ENCODE assay signal across 1 cellular context in genomic region chr13:21603531-21604448, GRCh38.
TF ChIP-seq lines count a peak whose summit lies in the region.

MICU2 (minus strand) TSS chr13:21604170; CDS start chr13:21604148, 22 bp downstream.

TF ChIP-seq in HepG2, 621 proteins besides CTCF, POLR2A, EP300 and RAD21 (continued from another document and continues in another):
- no peak for TF ChIP-seq FUBP1 (CRISPR knock-in tag; IDR thresholded peaks at IDR 0.05; ENCODE audit: borderline replicate concordance)
- TF ChIP-seq MYC (CRISPR knock-in tag; IDR thresholded peaks at IDR 0.05; ENCODE audit: borderline replicate concordance): peak; percentile 74; the same call in 1 of the 2 replicates
- peak; percentile 46; the same call in 1 of the 2 replicates for TF ChIP-seq MEIS2 (CRISPR knock-in tag; IDR thresholded peaks at IDR 0.05)
- TF ChIP-seq CENPX (CRISPR knock-in tag; IDR thresholded peaks at IDR 0.05): no peak
- TF ChIP-seq MATR3 (CRISPR knock-in tag; IDR thresholded peaks at IDR 0.05): no peak
- TF ChIP-seq RFX5 (IDR thresholded peaks at IDR 0.05; ENCODE audit: low read depth, low read length): no peak
- TF ChIP-seq ATF7-NPFF (CRISPR knock-in tag; IDR thresholded peaks at IDR 0.05; ENCODE audit: low read depth): peak; percentile 94
- TF ChIP-seq MAZ (IDR thresholded peaks at IDR 0.05; ENCODE audit: borderline replicate concordance, low read depth, low read length): peak; percentile 23; the same call in 1 of the 2 replicates
- TF ChIP-seq MAZ (CRISPR knock-in tag; IDR thresholded peaks at IDR 0.05; ENCODE audit: low read depth): peak; percentile 93
- no peak for TF ChIP-seq GABPA (IDR thresholded peaks at IDR 0.05; ENCODE audit: low read depth, low read length)
- peak; percentile 73 for TF ChIP-seq GABPA (CRISPR knock-in tag; IDR thresholded peaks at IDR 0.05; ENCODE audit: low read depth)
- TF ChIP-seq POLR2AphosphoS2 (IDR thresholded peaks at IDR 0.05; ENCODE audit: low read depth, low read length): no peak
- no peak for TF ChIP-seq SMAD9 (CRISPR knock-in tag; IDR thresholded peaks at IDR 0.05)
- peak; percentile 75; the same call in 1 of the 2 replicates for TF ChIP-seq ZNF34 (CRISPR knock-in tag; IDR thresholded peaks at IDR 0.05; ENCODE audit: borderline replicate concordance)
- TF ChIP-seq ZFP90 (CRISPR knock-in tag; IDR thresholded peaks at IDR 0.05; ENCODE audit: borderline replicate concordance): no peak; the same call in 1 of the 2 replicates
- peak; percentile 81 for TF ChIP-seq ETV5 (CRISPR knock-in tag; IDR thresholded peaks at IDR 0.05; ENCODE audit: borderline replicate concordance)
- TF ChIP-seq BCL6 (CRISPR knock-in tag; IDR thresholded peaks at IDR 0.05): no peak
- no peak for TF ChIP-seq ZNF253 (CRISPR knock-in tag; IDR thresholded peaks at IDR 0.05; ENCODE audit: borderline replicate concordance)
- no peak for TF ChIP-seq MED13 (CRISPR knock-in tag; IDR thresholded peaks at IDR 0.05)
- 0 out of 2 replicates have a peak, but pooled peaks have one; percentile 54 for TF ChIP-seq ATF6 (CRISPR knock-in tag; conservative IDR thresholded peaks at IDR 0.05)
- no peak for TF ChIP-seq SMARCC2 (IDR thresholded peaks at IDR 0.05)
- TF ChIP-seq TCF12 (IDR thresholded peaks at IDR 0.05): no peak
- peak; percentile 94 for TF ChIP-seq TCF12 (CRISPR knock-in tag; IDR thresholded peaks at IDR 0.05)
- no peak for TF ChIP-seq ZNF17 (CRISPR knock-in tag; IDR thresholded peaks at IDR 0.05)
- peak; percentile 96 for TF ChIP-seq ZFY (CRISPR knock-in tag; IDR thresholded peaks at IDR 0.05)
- TF ChIP-seq SIN3B (IDR thresholded peaks at IDR 0.05; ENCODE audit: low read length): no peak
- TF ChIP-seq MEF2D (CRISPR knock-in tag; IDR thresholded peaks at IDR 0.05): peak; percentile 22; the same call in 1 of the 2 replicates
- peak; percentile 97 for TF ChIP-seq PHF20 (CRISPR knock-in tag; IDR thresholded peaks at IDR 0.05)
- no peak for TF ChIP-seq ZBTB7A (CRISPR knock-in tag; IDR thresholded peaks at IDR 0.05)
- TF ChIP-seq HES4 (CRISPR knock-in tag; IDR thresholded peaks at IDR 0.05; ENCODE audit: borderline replicate concordance): peak; percentile 91
- no peak for TF ChIP-seq ZNF224 (CRISPR knock-in tag; IDR thresholded peaks at IDR 0.05)
- no peak for TF ChIP-seq REXO4 (CRISPR knock-in tag; IDR thresholded peaks at IDR 0.05; ENCODE audit: borderline replicate concordance)
- TF ChIP-seq ZIK1 (CRISPR knock-in tag; IDR thresholded peaks at IDR 0.05; ENCODE audit: borderline replicate concordance, low read depth): peak; percentile 66; the same call in 1 of the 2 replicates
- TF ChIP-seq ZNF557 (CRISPR knock-in tag; IDR thresholded peaks at IDR 0.05): no peak
- no peak for TF ChIP-seq ZNF616 (CRISPR knock-in tag; IDR thresholded peaks at IDR 0.05; ENCODE audit: low read depth)
- peak; percentile 100 for TF ChIP-seq RBFOX2 (IDR thresholded peaks at IDR 0.05; ENCODE audit: low read depth, low read length)
- TF ChIP-seq IRX3 (CRISPR knock-in tag; IDR thresholded peaks at IDR 0.05; ENCODE audit: borderline replicate concordance, low read depth): no peak
- TF ChIP-seq MXD4 (CRISPR knock-in tag; IDR thresholded peaks at IDR 0.05): peak; percentile 75; the same call in 1 of the 2 replicates
- TF ChIP-seq ZKSCAN1 (IDR thresholded peaks at IDR 0.05; ENCODE audit: low read length): no peak
- TF ChIP-seq ZNF205 (CRISPR knock-in tag; IDR thresholded peaks at IDR 0.05): no peak
- peak; percentile 40 for TF ChIP-seq ATF3 (CRISPR knock-in tag; IDR thresholded peaks at IDR 0.05)
- peak; percentile 35; the same call in 1 of the 2 replicates for TF ChIP-seq NFYC (CRISPR knock-in tag; IDR thresholded peaks at IDR 0.05)
- TF ChIP-seq RXRA (CRISPR knock-in tag; IDR thresholded peaks at IDR 0.05): 0 out of 2 replicates have a peak, but pooled peaks have one; percentile 60
- no peak for TF ChIP-seq KLF9 (CRISPR knock-in tag; IDR thresholded peaks at IDR 0.05; ENCODE audit: low read depth)
- peak; percentile 72 for TF ChIP-seq HDAC2 (CRISPR knock-in tag; IDR thresholded peaks at IDR 0.05)
- no peak for TF ChIP-seq HIC2 (CRISPR knock-in tag; IDR thresholded peaks at IDR 0.05; ENCODE audit: low read depth)
- peak; percentile 55; the same call in 1 of the 2 replicates for TF ChIP-seq ZMYM3 (CRISPR knock-in tag; IDR thresholded peaks at IDR 0.05)
- no peak for TF ChIP-seq PBX3 (CRISPR knock-in tag; IDR thresholded peaks at IDR 0.05; ENCODE audit: borderline replicate concordance)
- TF ChIP-seq RCOR2 (CRISPR knock-in tag; IDR thresholded peaks at IDR 0.05): no peak
- peak; percentile 97 for TF ChIP-seq ELF1 (CRISPR knock-in tag; IDR thresholded peaks at IDR 0.05)
- peak; percentile 98 for TF ChIP-seq KDM5B (CRISPR knock-in tag; IDR thresholded peaks at IDR 0.05; ENCODE audit: borderline replicate concordance)
- no peak; the same call in 1 of the 2 replicates for TF ChIP-seq NR1H2 (CRISPR knock-in tag; IDR thresholded peaks at IDR 0.05; ENCODE audit: borderline replicate concordance, low read depth)
- TF ChIP-seq TMF1 (CRISPR knock-in tag; IDR thresholded peaks at IDR 0.05; ENCODE audit: low read depth): 0 out of 2 replicates have a peak, but pooled peaks have one; percentile 51
- TF ChIP-seq REL (CRISPR knock-in tag; conservative IDR thresholded peaks at IDR 0.05): no peak
- no peak for TF ChIP-seq CEBPZ (IDR thresholded peaks at IDR 0.05; ENCODE audit: low read length)
- peak; percentile 87 for TF ChIP-seq ETV6 (CRISPR knock-in tag; conservative IDR thresholded peaks at IDR 0.05)
- no peak for TF ChIP-seq NFATC3 (CRISPR knock-in tag; IDR thresholded peaks at IDR 0.05)
- TF ChIP-seq ZNF430 (CRISPR knock-in tag; IDR thresholded peaks at IDR 0.05): peak; percentile 97
- TF ChIP-seq E2F5 (CRISPR knock-in tag; conservative IDR thresholded peaks at IDR 0.05): peak; percentile 25; the same call in 1 of the 2 replicates
- 0 out of 2 replicates have a peak, but pooled peaks have one; percentile 46 for TF ChIP-seq ZC3H4 (CRISPR knock-in tag; IDR thresholded peaks at IDR 0.05; ENCODE audit: borderline replicate concordance)
- TF ChIP-seq TOPORS (CRISPR knock-in tag; IDR thresholded peaks at IDR 0.05): peak; percentile 79; the same call in 1 of the 2 replicates
- no peak for TF ChIP-seq ZSCAN12 (CRISPR knock-in tag; IDR thresholded peaks at IDR 0.05)
- TF ChIP-seq ZNF362 (CRISPR knock-in tag; IDR thresholded peaks at IDR 0.05; ENCODE audit: borderline replicate concordance): peak; percentile 38; the same call in 1 of the 2 replicates
- no peak; the same call in 1 of the 2 replicates for TF ChIP-seq SMYD3 (CRISPR knock-in tag; IDR thresholded peaks at IDR 0.05)
